ENCODE assay signal across 14 cellular contexts in genomic region chr10:66353422-66353821, GRCh38.
"Had no signal": no experiment of that assay in that cellular context is flagged by ENCODE, and none has a peak within 500 bp of the region (broad histone marks: within the 10 kb centered on the region; RNA-seq: fewer than 3 reads in every experiment).

No MANE protein-coding gene starts in this region.

- H3K27me3 Mint-ChIP-seq: naive thymus-derived CD4-positive, alpha-beta T cell; stimulated activated naive B cell treated with anti-CD40 and anti-IgM and Interleukin-4, amounts not matched to agents 10 μg/mL and 1 μg/mL and 100 μg/mL, for 72 hours; stimulated activated naive CD8-positive, alpha-beta T cell treated with anti-CD3 and anti-CD28 coated beads, Interleukin-15, amount 100 ng/mL, for 72 hours had no signal

- H3K4me1 Mint-ChIP-seq: naive thymus-derived CD4-positive, alpha-beta T cell; stimulated activated naive B cell treated with anti-CD40 and anti-IgM and Interleukin-4, amounts not matched to agents 10 μg/mL and 1 μg/mL and 100 μg/mL, for 72 hours; stimulated activated naive CD8-positive, alpha-beta T cell treated with anti-CD3 and anti-CD28 coated beads, Interleukin-15, amount 100 ng/mL, for 72 hours had no signal

- H3K27me3 ChIP-seq: left lung, neutrophil, right lobe of liver had no signal

- H3K4me3 ChIP-seq: left lung, lung, right lobe of liver had no signal

- H3K36me3 ChIP-seq: left lung, neutrophil, right lobe of liver had no signal

- ATAC-seq: esophagus mucosa; left lung; naive thymus-derived CD4-positive, alpha-beta T cell; right lobe of liver; stimulated activated naive B cell treated with anti-CD40 and anti-IgM and Interleukin-4, amounts not matched to agents 10 μg/mL and 1 μg/mL and 100 μg/mL, for 72 hours; stimulated activated naive CD8-positive, alpha-beta T cell treated with anti-CD3 and anti-CD28 coated beads, Interleukin-15, amount 100 ng/mL, for 72 hours had no signal

- H3K9me3 Mint-ChIP-seq: stimulated activated naive B cell treated with anti-CD40 and anti-IgM and Interleukin-4, amounts not matched to agents 10 μg/mL and 1 μg/mL and 100 μg/mL, for 72 hours; stimulated activated naive CD8-positive, alpha-beta T cell treated with anti-CD3 and anti-CD28 coated beads, Interleukin-15, amount 100 ng/mL, for 72 hours had no signal

- DNase-seq: effector memory CD4-positive, alpha-beta T cell; islet precursor cell; mesenchymal stem cell; midbrain; naive thymus-derived CD4-positive, alpha-beta T cell; right lobe of liver; stimulated activated CD4-positive, alpha-beta T cell treated with anti-CD3 and anti-CD28 coated beads, Interleukin-4, amount 100 ng/mL, for 1 hour; stimulated activated naive B cell treated with anti-CD40 and anti-IgM and Interleukin-4, amounts not matched to agents 10 μg/mL and 1 μg/mL and 100 μg/mL, for 72 hours; stimulated activated naive CD8-positive, alpha-beta T cell treated with anti-CD3 and anti-CD28 coated beads, Interleukin-15, amount 100 ng/mL, for 72 hours; trophoblast cell had no signal

- H3K36me3 Mint-ChIP-seq: naive thymus-derived CD4-positive, alpha-beta T cell; stimulated activated naive B cell treated with anti-CD40 and anti-IgM and Interleukin-4, amounts not matched to agents 10 μg/mL and 1 μg/mL and 100 μg/mL, for 72 hours had no signal

- H3K9me3 ChIP-seq: left lung, neutrophil, right lobe of liver had no signal

- H3K4me3 Mint-ChIP-seq: naive thymus-derived CD4-positive, alpha-beta T cell; stimulated activated naive B cell treated with anti-CD40 and anti-IgM and Interleukin-4, amounts not matched to agents 10 μg/mL and 1 μg/mL and 100 μg/mL, for 72 hours; stimulated activated naive CD8-positive, alpha-beta T cell treated with anti-CD3 and anti-CD28 coated beads, Interleukin-15, amount 100 ng/mL, for 72 hours had no signal

- H3K27ac ChIP-seq: left lung, neutrophil, right lobe of liver had no signal

- H3K27ac Mint-ChIP-seq: naive thymus-derived CD4-positive, alpha-beta T cell; stimulated activated naive B cell treated with anti-CD40 and anti-IgM and Interleukin-4, amounts not matched to agents 10 μg/mL and 1 μg/mL and 100 μg/mL, for 72 hours; stimulated activated naive CD8-positive, alpha-beta T cell treated with anti-CD3 and anti-CD28 coated beads, Interleukin-15, amount 100 ng/mL, for 72 hours had no signal

- H3K4me1 ChIP-seq: left lung, right lobe of liver had no signal
